7 cellular contexts compared by ENCODE assay signal in genomic region chr3:3782469-3782868, GRCh38. TPM values are rescaled to one million over a fixed set of nuclear protein-coding genes. Genes with fewer than 3 reads are reported as not detected.
"Had no signal": no experiment of that assay in that cellular context is flagged by ENCODE, and none has a peak within 500 bp of the region (broad histone marks: within the 10 kb centered on the region; RNA-seq: fewer than 3 reads in every experiment).

No MANE protein-coding gene starts in this region.

- FAIRE-seq: HTR-8/SVneo, K562 had no signal

- H3K4me3 ChIP-seq: K562 had no signal

- H3K4me2 ChIP-seq: KMS-11 had no signal

- DNase-seq: IMR-90, KBM-7, KG1 had no signal

- H3K9ac ChIP-seq: KMS-11 had no signal

- ATAC-seq: K562 had no signal

- H3K27ac ChIP-seq: HL-60, KMS-11 had no signal

RNA-seq across cellular contexts. Expression of gene LRRN1, which starts 16.8 kb away (rescaled TPM):
- polyA plus RNA-seq: K562 had no signal
